In the genomic region with DNA sequence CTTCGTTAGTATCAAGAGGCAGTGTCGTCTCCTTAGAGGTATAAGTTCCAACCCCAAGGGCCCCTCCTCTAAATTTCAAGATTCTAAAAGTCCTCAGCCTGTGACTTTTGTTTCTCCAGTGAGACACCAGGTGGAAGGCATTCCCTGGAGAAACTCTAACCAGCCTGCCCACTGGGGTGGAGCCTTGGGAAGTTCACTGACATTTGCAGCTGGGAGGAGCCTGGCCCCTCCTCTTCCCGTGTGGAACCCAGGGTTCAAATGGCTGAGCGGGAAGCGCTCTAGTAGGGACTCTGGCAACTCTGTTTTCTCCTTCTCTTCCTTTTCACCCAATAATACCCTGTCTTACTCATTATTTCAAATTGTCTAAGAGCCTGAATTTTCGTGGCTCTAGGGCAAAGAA, we compare ENCODE assay signal across 1 cellular context.
TF ChIP-seq lines count a peak whose summit lies in the region.

No MANE protein-coding gene starts in this region.

TF ChIP-seq in HepG2, 621 proteins besides CTCF, POLR2A, EP300 and RAD21:
- TF ChIP-seq, protein P1, sequence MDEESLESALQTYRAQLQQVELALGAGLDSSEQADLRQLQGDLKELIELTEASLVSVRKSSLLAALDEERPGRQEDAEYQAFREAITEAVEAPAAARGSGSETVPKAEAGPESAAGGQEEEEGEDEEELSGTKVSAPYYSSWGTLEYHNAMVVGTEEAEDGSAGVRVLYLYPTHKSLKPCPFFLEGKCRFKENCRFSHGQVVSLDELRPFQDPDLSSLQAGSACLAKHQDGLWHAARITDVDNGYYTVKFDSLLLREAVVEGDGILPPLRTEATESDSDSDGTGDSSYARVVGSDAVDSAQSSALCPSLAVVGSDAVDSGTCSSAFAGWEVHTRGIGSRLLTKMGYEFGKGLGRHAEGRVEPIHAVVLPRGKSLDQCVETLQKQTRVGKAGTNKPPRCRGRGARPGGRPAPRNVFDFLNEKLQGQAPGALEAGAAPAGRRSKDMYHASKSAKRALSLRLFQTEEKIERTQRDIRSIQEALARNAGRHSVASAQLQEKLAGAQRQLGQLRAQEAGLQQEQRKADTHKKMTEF (CRISPR knock-in tag; IDR thresholded peaks at IDR 0.05), result no peak
- TF ChIP-seq ZNF724P (CRISPR knock-in tag; IDR thresholded peaks at IDR 0.05; ENCODE audit: borderline replicate concordance) (no peak), ZNF207 (IDR thresholded peaks at IDR 0.05; ENCODE audit: borderline replicate concordance) (no peak), KLF12 (CRISPR knock-in tag; IDR thresholded peaks at IDR 0.05; ENCODE audit: borderline replicate concordance) (no peak), ZNF883 (CRISPR knock-in tag; IDR thresholded peaks at IDR 0.05; ENCODE audit: not compliant biosample characterization) (no peak), FOXK1 (CRISPR knock-in tag; IDR thresholded peaks at IDR 0.05; ENCODE audit: borderline replicate concordance, low read depth) (no peak), KAT7 (CRISPR knock-in tag; IDR thresholded peaks at IDR 0.05; ENCODE audit: borderline replicate concordance) (no peak), ZSCAN9 (CRISPR knock-in tag; IDR thresholded peaks at IDR 0.05; ENCODE audit: borderline replicate concordance) (no peak), AKAP8 (CRISPR knock-in tag; IDR thresholded peaks at IDR 0.05) (no peak), ZNF781 (CRISPR knock-in tag; IDR thresholded peaks at IDR 0.05; ENCODE audit: borderline replicate concordance, not compliant biosample characterization) (no peak), HNRNPH1 (optimal IDR thresholded peaks at IDR 0.05; ENCODE audit: low read depth, low read length) (no peak), PRMT3 (CRISPR knock-in tag; IDR thresholded peaks at IDR 0.05; ENCODE audit: borderline replicate concordance, low read depth) (no peak)
- TF ChIP-seq, protein P2, sequence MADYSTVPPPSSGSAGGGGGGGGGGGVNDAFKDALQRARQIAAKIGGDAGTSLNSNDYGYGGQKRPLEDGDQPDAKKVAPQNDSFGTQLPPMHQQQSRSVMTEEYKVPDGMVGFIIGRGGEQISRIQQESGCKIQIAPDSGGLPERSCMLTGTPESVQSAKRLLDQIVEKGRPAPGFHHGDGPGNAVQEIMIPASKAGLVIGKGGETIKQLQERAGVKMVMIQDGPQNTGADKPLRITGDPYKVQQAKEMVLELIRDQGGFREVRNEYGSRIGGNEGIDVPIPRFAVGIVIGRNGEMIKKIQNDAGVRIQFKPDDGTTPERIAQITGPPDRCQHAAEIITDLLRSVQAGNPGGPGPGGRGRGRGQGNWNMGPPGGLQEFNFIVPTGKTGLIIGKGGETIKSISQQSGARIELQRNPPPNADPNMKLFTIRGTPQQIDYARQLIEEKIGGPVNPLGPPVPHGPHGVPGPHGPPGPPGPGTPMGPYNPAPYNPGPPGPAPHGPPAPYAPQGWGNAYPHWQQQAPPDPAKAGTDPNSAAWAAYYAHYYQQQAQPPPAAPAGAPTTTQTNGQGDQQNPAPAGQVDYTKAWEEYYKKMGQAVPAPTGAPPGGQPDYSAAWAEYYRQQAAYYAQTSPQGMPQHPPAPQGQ (CRISPR knock-in tag; IDR thresholded peaks at IDR 0.05; ENCODE audit: borderline replicate concordance), result no peak
- TF ChIP-seq, protein P3, sequence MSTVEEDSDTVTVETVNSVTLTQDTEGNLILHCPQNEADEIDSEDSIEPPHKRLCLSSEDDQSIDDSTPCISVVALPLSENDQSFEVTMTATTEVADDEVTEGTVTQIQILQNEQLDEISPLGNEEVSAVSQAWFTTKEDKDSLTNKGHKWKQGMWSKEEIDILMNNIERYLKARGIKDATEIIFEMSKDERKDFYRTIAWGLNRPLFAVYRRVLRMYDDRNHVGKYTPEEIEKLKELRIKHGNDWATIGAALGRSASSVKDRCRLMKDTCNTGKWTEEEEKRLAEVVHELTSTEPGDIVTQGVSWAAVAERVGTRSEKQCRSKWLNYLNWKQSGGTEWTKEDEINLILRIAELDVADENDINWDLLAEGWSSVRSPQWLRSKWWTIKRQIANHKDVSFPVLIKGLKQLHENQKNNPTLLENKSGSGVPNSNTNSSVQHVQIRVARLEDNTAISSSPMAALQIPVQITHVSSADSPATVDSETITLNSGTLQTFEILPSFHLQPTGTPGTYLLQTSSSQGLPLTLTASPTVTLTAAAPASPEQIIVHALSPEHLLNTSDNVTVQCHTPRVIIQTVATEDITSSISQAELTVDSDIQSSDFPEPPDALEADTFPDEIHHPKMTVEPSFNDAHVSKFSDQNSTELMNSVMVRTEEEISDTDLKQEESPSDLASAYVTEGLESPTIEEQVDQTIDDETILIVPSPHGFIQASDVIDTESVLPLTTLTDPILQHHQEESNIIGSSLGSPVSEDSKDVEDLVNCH (CRISPR knock-in tag; IDR thresholded peaks at IDR 0.05), result no peak
- TF ChIP-seq, protein P4, sequence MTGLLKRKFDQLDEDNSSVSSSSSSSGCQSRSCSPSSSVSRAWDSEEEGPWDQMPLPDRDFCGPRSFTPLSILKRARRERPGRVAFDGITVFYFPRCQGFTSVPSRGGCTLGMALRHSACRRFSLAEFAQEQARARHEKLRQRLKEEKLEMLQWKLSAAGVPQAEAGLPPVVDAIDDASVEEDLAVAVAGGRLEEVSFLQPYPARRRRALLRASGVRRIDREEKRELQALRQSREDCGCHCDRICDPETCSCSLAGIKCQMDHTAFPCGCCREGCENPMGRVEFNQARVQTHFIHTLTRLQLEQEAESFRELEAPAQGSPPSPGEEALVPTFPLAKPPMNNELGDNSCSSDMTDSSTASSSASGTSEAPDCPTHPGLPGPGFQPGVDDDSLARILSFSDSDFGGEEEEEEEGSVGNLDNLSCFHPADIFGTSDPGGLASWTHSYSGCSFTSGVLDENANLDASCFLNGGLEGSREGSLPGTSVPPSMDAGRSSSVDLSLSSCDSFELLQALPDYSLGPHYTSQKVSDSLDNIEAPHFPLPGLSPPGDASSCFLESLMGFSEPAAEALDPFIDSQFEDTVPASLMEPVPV (CRISPR knock-in tag; IDR thresholded peaks at IDR 0.05), result no peak
- TF ChIP-seq, protein P5, sequence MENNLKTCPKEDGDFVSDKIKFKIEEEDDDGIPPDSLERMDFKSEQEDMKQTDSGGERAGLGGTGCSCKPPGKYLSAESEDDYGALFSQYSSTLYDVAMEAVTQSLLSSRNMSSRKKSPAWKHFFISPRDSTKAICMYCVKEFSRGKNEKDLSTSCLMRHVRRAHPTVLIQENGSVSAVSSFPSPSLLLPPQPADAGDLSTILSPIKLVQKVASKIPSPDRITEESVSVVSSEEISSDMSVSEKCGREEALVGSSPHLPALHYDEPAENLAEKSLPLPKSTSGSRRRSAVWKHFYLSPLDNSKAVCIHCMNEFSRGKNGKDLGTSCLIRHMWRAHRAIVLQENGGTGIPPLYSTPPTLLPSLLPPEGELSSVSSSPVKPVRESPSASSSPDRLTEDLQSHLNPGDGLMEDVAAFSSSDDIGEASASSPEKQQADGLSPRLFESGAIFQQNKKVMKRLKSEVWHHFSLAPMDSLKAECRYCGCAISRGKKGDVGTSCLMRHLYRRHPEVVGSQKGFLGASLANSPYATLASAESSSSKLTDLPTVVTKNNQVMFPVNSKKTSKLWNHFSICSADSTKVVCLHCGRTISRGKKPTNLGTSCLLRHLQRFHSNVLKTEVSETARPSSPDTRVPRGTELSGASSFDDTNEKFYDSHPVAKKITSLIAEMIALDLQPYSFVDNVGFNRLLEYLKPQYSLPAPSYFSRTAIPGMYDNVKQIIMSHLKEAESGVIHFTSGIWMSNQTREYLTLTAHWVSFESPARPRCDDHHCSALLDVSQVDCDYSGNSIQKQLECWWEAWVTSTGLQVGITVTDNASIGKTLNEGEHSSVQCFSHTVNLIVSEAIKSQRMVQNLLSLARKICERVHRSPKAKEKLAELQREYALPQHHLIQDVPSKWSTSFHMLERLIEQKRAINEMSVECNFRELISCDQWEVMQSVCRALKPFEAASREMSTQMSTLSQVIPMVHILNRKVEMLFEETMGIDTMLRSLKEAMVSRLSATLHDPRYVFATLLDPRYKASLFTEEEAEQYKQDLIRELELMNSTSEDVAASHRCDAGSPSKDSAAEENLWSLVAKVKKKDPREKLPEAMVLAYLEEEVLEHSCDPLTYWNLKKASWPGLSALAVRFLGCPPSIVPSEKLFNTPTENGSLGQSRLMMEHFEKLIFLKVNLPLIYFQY (CRISPR knock-in tag; IDR thresholded peaks at IDR 0.05; ENCODE audit: borderline replicate concordance), result no peak
- TF ChIP-seq, protein P6, sequence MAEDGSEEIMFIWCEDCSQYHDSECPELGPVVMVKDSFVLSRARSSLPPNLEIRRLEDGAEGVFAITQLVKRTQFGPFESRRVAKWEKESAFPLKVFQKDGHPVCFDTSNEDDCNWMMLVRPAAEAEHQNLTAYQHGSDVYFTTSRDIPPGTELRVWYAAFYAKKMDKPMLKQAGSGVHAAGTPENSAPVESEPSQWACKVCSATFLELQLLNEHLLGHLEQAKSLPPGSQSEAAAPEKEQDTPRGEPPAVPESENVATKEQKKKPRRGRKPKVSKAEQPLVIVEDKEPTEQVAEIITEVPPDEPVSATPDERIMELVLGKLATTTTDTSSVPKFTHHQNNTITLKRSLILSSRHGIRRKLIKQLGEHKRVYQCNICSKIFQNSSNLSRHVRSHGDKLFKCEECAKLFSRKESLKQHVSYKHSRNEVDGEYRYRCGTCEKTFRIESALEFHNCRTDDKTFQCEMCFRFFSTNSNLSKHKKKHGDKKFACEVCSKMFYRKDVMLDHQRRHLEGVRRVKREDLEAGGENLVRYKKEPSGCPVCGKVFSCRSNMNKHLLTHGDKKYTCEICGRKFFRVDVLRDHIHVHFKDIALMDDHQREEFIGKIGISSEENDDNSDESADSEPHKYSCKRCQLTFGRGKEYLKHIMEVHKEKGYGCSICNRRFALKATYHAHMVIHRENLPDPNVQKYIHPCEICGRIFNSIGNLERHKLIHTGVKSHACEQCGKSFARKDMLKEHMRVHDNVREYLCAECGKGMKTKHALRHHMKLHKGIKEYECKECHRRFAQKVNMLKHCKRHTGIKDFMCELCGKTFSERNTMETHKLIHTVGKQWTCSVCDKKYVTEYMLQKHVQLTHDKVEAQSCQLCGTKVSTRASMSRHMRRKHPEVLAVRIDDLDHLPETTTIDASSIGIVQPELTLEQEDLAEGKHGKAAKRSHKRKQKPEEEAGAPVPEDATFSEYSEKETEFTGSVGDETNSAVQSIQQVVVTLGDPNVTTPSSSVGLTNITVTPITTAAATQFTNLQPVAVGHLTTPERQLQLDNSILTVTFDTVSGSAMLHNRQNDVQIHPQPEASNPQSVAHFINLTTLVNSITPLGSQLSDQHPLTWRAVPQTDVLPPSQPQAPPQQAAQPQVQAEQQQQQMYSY (CRISPR knock-in tag; IDR thresholded peaks at IDR 0.05), result no peak
- TF ChIP-seq, protein P7, sequence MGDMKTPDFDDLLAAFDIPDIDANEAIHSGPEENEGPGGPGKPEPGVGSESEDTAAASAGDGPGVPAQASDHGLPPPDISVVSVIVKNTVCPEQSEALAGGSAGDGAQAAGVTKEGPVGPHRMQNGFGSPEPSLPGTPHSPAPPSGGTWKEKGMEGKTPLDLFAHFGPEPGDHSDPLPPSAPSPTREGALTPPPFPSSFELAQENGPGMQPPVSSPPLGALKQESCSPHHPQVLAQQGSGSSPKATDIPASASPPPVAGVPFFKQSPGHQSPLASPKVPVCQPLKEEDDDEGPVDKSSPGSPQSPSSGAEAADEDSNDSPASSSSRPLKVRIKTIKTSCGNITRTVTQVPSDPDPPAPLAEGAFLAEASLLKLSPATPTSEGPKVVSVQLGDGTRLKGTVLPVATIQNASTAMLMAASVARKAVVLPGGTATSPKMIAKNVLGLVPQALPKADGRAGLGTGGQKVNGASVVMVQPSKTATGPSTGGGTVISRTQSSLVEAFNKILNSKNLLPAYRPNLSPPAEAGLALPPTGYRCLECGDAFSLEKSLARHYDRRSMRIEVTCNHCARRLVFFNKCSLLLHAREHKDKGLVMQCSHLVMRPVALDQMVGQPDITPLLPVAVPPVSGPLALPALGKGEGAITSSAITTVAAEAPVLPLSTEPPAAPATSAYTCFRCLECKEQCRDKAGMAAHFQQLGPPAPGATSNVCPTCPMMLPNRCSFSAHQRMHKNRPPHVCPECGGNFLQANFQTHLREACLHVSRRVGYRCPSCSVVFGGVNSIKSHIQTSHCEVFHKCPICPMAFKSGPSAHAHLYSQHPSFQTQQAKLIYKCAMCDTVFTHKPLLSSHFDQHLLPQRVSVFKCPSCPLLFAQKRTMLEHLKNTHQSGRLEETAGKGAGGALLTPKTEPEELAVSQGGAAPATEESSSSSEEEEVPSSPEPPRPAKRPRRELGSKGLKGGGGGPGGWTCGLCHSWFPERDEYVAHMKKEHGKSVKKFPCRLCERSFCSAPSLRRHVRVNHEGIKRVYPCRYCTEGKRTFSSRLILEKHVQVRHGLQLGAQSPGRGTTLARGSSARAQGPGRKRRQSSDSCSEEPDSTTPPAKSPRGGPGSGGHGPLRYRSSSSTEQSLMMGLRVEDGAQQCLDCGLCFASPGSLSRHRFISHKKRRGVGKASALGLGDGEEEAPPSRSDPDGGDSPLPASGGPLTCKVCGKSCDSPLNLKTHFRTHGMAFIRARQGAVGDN (CRISPR knock-in tag; IDR thresholded peaks at IDR 0.05), result no peak
- TF ChIP-seq, protein P8, sequence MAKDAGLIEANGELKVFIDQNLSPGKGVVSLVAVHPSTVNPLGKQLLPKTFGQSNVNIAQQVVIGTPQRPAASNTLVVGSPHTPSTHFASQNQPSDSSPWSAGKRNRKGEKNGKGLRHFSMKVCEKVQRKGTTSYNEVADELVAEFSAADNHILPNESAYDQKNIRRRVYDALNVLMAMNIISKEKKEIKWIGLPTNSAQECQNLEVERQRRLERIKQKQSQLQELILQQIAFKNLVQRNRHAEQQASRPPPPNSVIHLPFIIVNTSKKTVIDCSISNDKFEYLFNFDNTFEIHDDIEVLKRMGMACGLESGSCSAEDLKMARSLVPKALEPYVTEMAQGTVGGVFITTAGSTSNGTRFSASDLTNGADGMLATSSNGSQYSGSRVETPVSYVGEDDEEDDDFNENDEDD (CRISPR knock-in tag; IDR thresholded peaks at IDR 0.05; ENCODE audit: borderline replicate concordance), result no peak
